Comparison of ENCODE assay signal across 1 cellular context in genomic region chr2:219521066-219521880, GRCh38.
TF ChIP-seq lines count a peak whose summit lies in the region.

No MANE protein-coding gene starts in this region.

TF ChIP-seq in HEK293, 187 proteins besides CTCF, POLR2A, EP300 and RAD21 (continued from another document and continues in another):
- TF ChIP-seq ZNF776 (tag by site-specific recombination; IDR thresholded peaks at IDR 0.05; ENCODE audit: borderline replicate concordance) (no peak), ZNF223 (tag by site-specific recombination; IDR thresholded peaks at IDR 0.05) (peak; percentile 79; the same call in 1 of the 2 replicates), OSR2 (tag by site-specific recombination; IDR thresholded peaks at IDR 0.05) (no peak), ZNF830 (tag by site-specific recombination; IDR thresholded peaks at IDR 0.05; ENCODE audit: low read depth) (no peak), ZNF629 (tag by site-specific recombination; IDR thresholded peaks at IDR 0.05) (no peak), ZNF837 (tag by site-specific recombination; IDR thresholded peaks at IDR 0.05) (no peak), ZNF473 (tag by site-specific recombination; IDR thresholded peaks at IDR 0.05) (no peak), ZNF280C (tag by site-specific recombination; IDR thresholded peaks at IDR 0.05) (no peak), ZBTB20 (tag by site-specific recombination; IDR thresholded peaks at IDR 0.05) (no peak), ZNF174 (tag by site-specific recombination; IDR thresholded peaks at IDR 0.05) (no peak), ZFHX2 (tag by site-specific recombination; conservative IDR thresholded peaks at IDR 0.05) (0 out of 2 replicates have a peak, but pooled peaks have one; percentile 5), PATZ1 (tag by site-specific recombination; IDR thresholded peaks at IDR 0.05) (peak; percentile 44), SP2 (tag by site-specific recombination; IDR thresholded peaks at IDR 0.05) (peak; percentile 22; the same call in 1 of the 2 replicates), MZF1 (tag by site-specific recombination; IDR thresholded peaks at IDR 0.05; ENCODE audit: borderline replicate concordance) (no peak), ZBTB7A (tag by site-specific recombination; IDR thresholded peaks at IDR 0.05; ENCODE audit: low read depth) (no peak), ZNF621 (tag by site-specific recombination; IDR thresholded peaks at IDR 0.05) (no peak), ZNF549 (tag by site-specific recombination; IDR thresholded peaks at IDR 0.05) (no peak), ZNF239 (tag by site-specific recombination; IDR thresholded peaks at IDR 0.05) (no peak), ZNF664 (tag by site-specific recombination; IDR thresholded peaks at IDR 0.05) (no peak), ZSCAN5A (tag by site-specific recombination; IDR thresholded peaks at IDR 0.05) (no peak), ZNF624 (tag by site-specific recombination; IDR thresholded peaks at IDR 0.05) (no peak), SETDB1 (IDR thresholded peaks at IDR 0.05; ENCODE audit: insufficient read length, low read length) (no peak), ZNF362 (tag by site-specific recombination; IDR thresholded peaks at IDR 0.05) (no peak), ZNF626 (tag by site-specific recombination; IDR thresholded peaks at IDR 0.05) (no peak), ZNF501 (tag by site-specific recombination; IDR thresholded peaks at IDR 0.05) (no peak), ZNF518A (tag by site-specific recombination; conservative IDR thresholded peaks at IDR 0.05; ENCODE audit: low read depth) (no peak), ZNF48 (tag by site-specific recombination; IDR thresholded peaks at IDR 0.05) (no peak), ZBTB17 (tag by site-specific recombination; IDR thresholded peaks at IDR 0.05) (0 out of 2 replicates have a peak, but pooled peaks have one; percentile 14), ZNF335 (tag by site-specific recombination; conservative IDR thresholded peaks at IDR 0.05) (no peak), ZNF843 (tag by site-specific recombination; IDR thresholded peaks at IDR 0.05) (no peak), PRDM1 (tag by site-specific recombination; IDR thresholded peaks at IDR 0.05) (no peak), ZNF341 (tag by site-specific recombination; IDR thresholded peaks at IDR 0.05; ENCODE audit: low read depth) (0 out of 2 replicates have a peak, but pooled peaks have one; percentile 10), PRDM4 (tag by site-specific recombination; IDR thresholded peaks at IDR 0.05) (no peak), ZNF76 (tag by site-specific recombination; IDR thresholded peaks at IDR 0.05; ENCODE audit: borderline replicate concordance, low read depth) (no peak), OVOL3 (tag by site-specific recombination; IDR thresholded peaks at IDR 0.05) (no peak), ZNF707 (tag by site-specific recombination; IDR thresholded peaks at IDR 0.05) (no peak), HOXC10 (CRISPR knock-in tag; IDR thresholded peaks at IDR 0.05) (no peak), ZNF155 (tag by site-specific recombination; IDR thresholded peaks at IDR 0.05) (no peak), TRIM28 (IDR thresholded peaks at IDR 0.05; ENCODE audit: borderline replicate concordance, low read length) (no peak), REST (tag by site-specific recombination; IDR thresholded peaks at IDR 0.05) (no peak), ZNF701 (tag by site-specific recombination; IDR thresholded peaks at IDR 0.05) (no peak), ZNF544 (tag by site-specific recombination; IDR thresholded peaks at IDR 0.05) (no peak), HIC1 (tag by site-specific recombination; IDR thresholded peaks at IDR 0.05) (no peak), SP7 (tag by site-specific recombination; IDR thresholded peaks at IDR 0.05) (no peak)
